Comparison of ENCODE assay signal across 18 cellular contexts in the genomic region with DNA sequence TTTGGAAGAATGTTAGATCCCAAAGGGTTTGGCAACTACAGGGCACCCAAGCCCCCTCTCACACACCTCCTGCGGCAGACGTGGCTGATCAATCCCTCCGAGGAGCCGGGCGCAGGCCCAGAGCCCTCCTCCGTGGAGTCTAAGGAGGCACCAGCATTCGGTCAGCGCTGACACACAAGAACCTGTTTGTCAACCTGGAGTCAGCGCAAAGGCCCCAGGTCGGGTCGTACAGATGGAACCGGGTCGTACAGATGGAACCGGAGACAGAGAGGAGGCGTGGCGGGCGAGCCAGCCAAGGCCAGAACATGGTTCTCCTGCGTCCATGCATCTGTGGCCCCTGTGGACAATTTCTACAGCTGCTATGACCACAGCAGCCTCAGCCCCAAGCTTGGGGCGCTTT.
A peak's percentile ranks its signal among the peaks of the same experiment; 100 is the strongest.
DNase-seq lines count a peak whose midpoint lies in the region; ATAC-seq and TF ChIP-seq lines count a peak whose summit lies in the region.
"Had no signal": no experiment of that assay in that cellular context is flagged by ENCODE, and none has a peak within 500 bp of the region (broad histone marks: within the 10 kb centered on the region; RNA-seq: fewer than 3 reads in every experiment).

No MANE protein-coding gene starts in this region.

- DNase-seq in WTC11 (ENCODE audit: low spot score), result no peak
- no peak for DNase-seq in esophagus muscularis mucosa (ENCODE audit: extremely low spot score)
- peak; percentile 96 to 97 for DNase-seq in trophoblast cell
- DNase-seq in tibial nerve (ENCODE audit: low spot score in 2 of 2), result no peak
- no peak for DNase-seq in NCI-H128 (lab: John Stamatoyannopoulos, UW; ENCODE audit: unreplicated experiment)
- no peak for DNase-seq in GM23248
- DNase-seq: activated CD4-positive, alpha-beta T cell treated with anti-CD3 and anti-CD28 coated beads for 36 hours; HFFc6; immature natural killer cell; NCI-H1436; NCI-H226; SHP77; stimulated activated CD4-positive, alpha-beta T cell treated with anti-CD3 and anti-CD28 coated beads, Interleukin-4, amount 100 ng/mL, for 4 hours had no signal

- peak overlapping the region; percentile 88 for H3K18ac ChIP-seq in trophoblast cell (ENCODE audit: low read length)

- H3K36me3 ChIP-seq in esophagus muscularis mucosa (peaks cover 0 to 8% (median 3%) of the 10 kb centered on the region in 4 donors), trophoblast cell (ENCODE audit: control insufficient read depth in 1 of 2, insufficient read depth in 2 of 2, low read length in 2 of 2) (peaks cover 36 to 42% of the 10 kb centered on the region in 2 experiments), tibial nerve (peaks cover 0 to 13% (median 0%) of the 10 kb centered on the region in 3 donors), GM23248 (ENCODE audit: low read depth) (no peaks in the 10 kb centered on the region)
- H3K36me3 ChIP-seq: cardiac muscle cell had no signal

- H2AFZ ChIP-seq in trophoblast cell (ENCODE audit: insufficient read depth, low read length, poor library complexity), result no peak overlapping the region
- H2AFZ ChIP-seq in GM23248, result no peak overlapping the region

- H3K27ac Mint-ChIP-seq in WTC11, result peak overlapping the region; percentile 74
- H3K27ac Mint-ChIP-seq: activated CD4-positive, alpha-beta T cell treated with anti-CD3 and anti-CD28 coated beads for 36 hours; activated naive CD4-positive, alpha-beta T cell treated with anti-CD3 and anti-CD28 coated beads, Interleukin-2, amount 50 U/mL, for 24 hours; HFFc6; immature natural killer cell; progenitor cell of endocrine pancreas; T-helper 2 cell treated with Interferon-gamma antibody and Interleukin-4, amounts not matched to agents 5 μg/mL and 100 μg/mL, for 36 hours had no signal

- peak overlapping the region; percentile 83 for H3K14ac ChIP-seq in trophoblast cell (ENCODE audit: low read length)

- TF ChIP-seq CTCF in WTC11 (IDR thresholded peaks at IDR 0.05), result no peak
- TF ChIP-seq CTCF in esophagus muscularis mucosa (IDR thresholded peaks at IDR 0.05), result no peak
- TF ChIP-seq CTCF in tibial nerve (IDR thresholded peaks at IDR 0.05), result no peak

- peak overlapping the region; percentile 60 for H4K8ac ChIP-seq in trophoblast cell (ENCODE audit: low read depth, low read length)

- H3K4me1 Mint-ChIP-seq in WTC11, result peaks cover 12% of the 10 kb centered on the region
- H3K4me1 Mint-ChIP-seq: activated CD4-positive, alpha-beta T cell treated with anti-CD3 and anti-CD28 coated beads for 36 hours had no signal

- in situ Hi-C loops in GM23248 (cut with MboI), result no loop called here

- H3K79me1 ChIP-seq in trophoblast cell (ENCODE audit: low read length), result peaks cover 45% of the 10 kb centered on the region

- no peaks in the 10 kb centered on the region for H3K9me2 ChIP-seq in GM23248 (ENCODE audit: insufficient read depth)

- TF ChIP-seq EP300 in esophagus muscularis mucosa (IDR thresholded peaks at IDR 0.05), result no peak
- no peak for TF ChIP-seq EP300 in tibial nerve (IDR thresholded peaks at IDR 0.05)

- peak overlapping the region; percentile 28 for H3K4me2 ChIP-seq in trophoblast cell (ENCODE audit: low read length)
- H3K4me2 ChIP-seq in GM23248 (ENCODE audit: unreplicated experiment), result no peak overlapping the region

- peaks cover 22% of the 10 kb centered on the region for H3K36me3 Mint-ChIP-seq in WTC11

- H3K4me1 ChIP-seq in esophagus muscularis mucosa (peaks cover 8 to 23% (median 17%) of the 10 kb centered on the region in 4 donors), trophoblast cell (ENCODE audit: control insufficient read depth in 1 of 2, insufficient read depth in 2 of 2, low read length in 2 of 2) (peaks cover 29 to 40% of the 10 kb centered on the region in 2 experiments), tibial nerve (peaks cover 0 to 37% (median 12%) of the 10 kb centered on the region in 4 donors), GM23248 (ENCODE audit: insufficient read depth) (no peaks in the 10 kb centered on the region)

- H3K4ac ChIP-seq in trophoblast cell (ENCODE audit: low read depth, low read length), result peak overlapping the region; percentile 85

- no peak for ATAC-seq in WTC11
- ATAC-seq in HG03039 (IDR thresholded peaks at IDR 0.05; ENCODE audit: unreplicated experiment), result no peak
- ATAC-seq: activated CD4-positive, alpha-beta T cell treated with anti-CD3 and anti-CD28 coated beads for 36 hours had no signal

- peak overlapping the region; percentile 79 for H2BK5ac ChIP-seq in trophoblast cell (ENCODE audit: low read depth, low read length, poor library complexity)

- no peaks in the 10 kb centered on the region for H3K27me3 ChIP-seq in esophagus muscularis mucosa
- no peaks in the 10 kb centered on the region for H3K27me3 ChIP-seq in trophoblast cell (ENCODE audit: insufficient read depth, low read length)
- H3K27me3 ChIP-seq in tibial nerve, result no peaks in the 10 kb centered on the region
- no peaks in the 10 kb centered on the region for H3K27me3 ChIP-seq in GM23248 (replicated peaks; ENCODE audit: insufficient read depth)
- H3K27me3 ChIP-seq: cardiac muscle cell had no signal

- H3K9ac ChIP-seq in trophoblast cell (ENCODE audit: low read length), result no peak overlapping the region
- H3K9ac ChIP-seq in GM23248, result no peak overlapping the region

- H3K4me3 Mint-ChIP-seq in WTC11, result no peak overlapping the region
- H3K4me3 Mint-ChIP-seq: activated CD4-positive, alpha-beta T cell treated with anti-CD3 and anti-CD28 coated beads for 36 hours; activated naive CD4-positive, alpha-beta T cell treated with anti-CD3 and anti-CD28 coated beads, Interleukin-2, amount 50 U/mL, for 24 hours; HFFc6 had no signal

- peak overlapping the region; percentile 89 for H2BK12ac ChIP-seq in trophoblast cell (ENCODE audit: low read length)

- POLR2A ChIA-PET in WTC11 (lab: Charles Lee), result no interaction called here

- intact Hi-C loops in esophagus muscularis mucosa (cut with DNase I), result no loop called here

- H4K91ac ChIP-seq in trophoblast cell (ENCODE audit: low read depth, low read length), result peak overlapping the region; percentile 93

- 77% methylated on average over 14 of the region's 19 CpGs for WGBS in esophagus muscularis mucosa
- WGBS in trophoblast cell (ENCODE audit: extremely low coverage, insufficient coverage, insufficient read length), result no CpG with 5 or more reads among the region's 19 CpGs
- WGBS in tibial nerve, 2 donors, result 76 to 77% methylated on average over 18 to 19 of the region's 19 CpGs
- 92% methylated on average over 19 of the region's 19 CpGs for WGBS in GM23248 (ENCODE audit: low coverage in 1 of 2, low lambda C conversion rate in 2 of 2, missing lambda C conversion rate in 2 of 2), 2 experiments

- peaks cover 35% of the 10 kb centered on the region for H3K79me2 ChIP-seq in trophoblast cell (ENCODE audit: control insufficient read depth, insufficient read depth, low read length, poor library complexity)
- peaks cover 22% of the 10 kb centered on the region; the same call in 1 of the 2 replicates for H3K79me2 ChIP-seq in GM23248 (ENCODE audit: insufficient read depth)

- H3K9me3 ChIP-seq in esophagus muscularis mucosa (peaks cover 0 to 14% (median 4%) of the 10 kb centered on the region in 4 donors), trophoblast cell (ENCODE audit: insufficient read depth, low read depth, low read length) (peaks cover 3% of the 10 kb centered on the region), tibial nerve (peaks cover 0 to 8% (median 0%) of the 10 kb centered on the region in 4 donors), GM23248 (ENCODE audit: low read depth) (no peaks in the 10 kb centered on the region)

- H3F3A ChIP-seq in GM23248 (ENCODE audit: insufficient read depth), result no peaks in the 10 kb centered on the region

- TF ChIP-seq POLR2A in esophagus muscularis mucosa (IDR thresholded peaks at IDR 0.05; ENCODE audit: low read depth), result no peak
- TF ChIP-seq POLR2A in tibial nerve (IDR thresholded peaks at IDR 0.05), result no peak

- peak overlapping the region; percentile 95 for H2AK5ac ChIP-seq in trophoblast cell (ENCODE audit: low read length)

- H3K9me3 Mint-ChIP-seq in WTC11, result peaks cover 19% of the 10 kb centered on the region
- H3K9me3 Mint-ChIP-seq: HFFc6 had no signal

- H4K12ac ChIP-seq in trophoblast cell (ENCODE audit: low read depth, low read length), result peak overlapping the region; percentile 3

- peak overlapping the region; percentile 86 for H2BK120ac ChIP-seq in trophoblast cell (ENCODE audit: insufficient read depth, low read length, poor library complexity)

- no peaks in the 10 kb centered on the region for H3K27me3 Mint-ChIP-seq in WTC11 (ENCODE audit: low read depth)
- H3K27me3 Mint-ChIP-seq: activated CD4-positive, alpha-beta T cell treated with anti-CD3 and anti-CD28 coated beads for 36 hours; activated naive CD4-positive, alpha-beta T cell treated with anti-CD3 and anti-CD28 coated beads, Interleukin-2, amount 50 U/mL, for 24 hours; progenitor cell of endocrine pancreas had no signal

- peak overlapping the region in 3 of 4 donors; percentile 40 to 62 (median 54) for H3K27ac ChIP-seq in esophagus muscularis mucosa (replicated peaks in 1 of 4)
- peak overlapping the region; percentile 91 for H3K27ac ChIP-seq in trophoblast cell (ENCODE audit: low read depth, low read length)
- peak overlapping the region in 3 of 4 donors; percentile 62 to 80 (median 72) for H3K27ac ChIP-seq in tibial nerve
- H3K27ac ChIP-seq in GM23248, result no peak overlapping the region
- H3K27ac ChIP-seq: cardiac muscle cell had no signal

- H3K4me3 ChIP-seq in esophagus muscularis mucosa (peak overlapping the region; percentile 9 to 30 (median 14)), trophoblast cell (ENCODE audit: low read depth, low read length) (no peak overlapping the region), tibial nerve (peak overlapping the region in 3 of 4 donors; percentile 11 to 36 (median 22)), GM23248 (no peak overlapping the region)
- H3K4me3 ChIP-seq: cardiac muscle cell had no signal

- no peaks in the 10 kb centered on the region; the same call in 1 of the 2 replicates for H4K20me1 ChIP-seq in GM23248 (ENCODE audit: insufficient read depth)

- CTCF ChIA-PET in WTC11 (lab: Charles Lee), result interaction anchor here (0.8 to 2.1 kb wide), 4 partner anchors 13 to 162 kb away, joined by 3 to 14 read pairs (median 5); partner anchors contain the start of gene BRD3OS

- H3K23ac ChIP-seq in trophoblast cell (ENCODE audit: low read length), result no peak overlapping the region

TF ChIP-seq in WTC11, 78 proteins besides CTCF, POLR2A, EP300 and RAD21 (continues in another document):
- TF ChIP-seq, protein P1, sequence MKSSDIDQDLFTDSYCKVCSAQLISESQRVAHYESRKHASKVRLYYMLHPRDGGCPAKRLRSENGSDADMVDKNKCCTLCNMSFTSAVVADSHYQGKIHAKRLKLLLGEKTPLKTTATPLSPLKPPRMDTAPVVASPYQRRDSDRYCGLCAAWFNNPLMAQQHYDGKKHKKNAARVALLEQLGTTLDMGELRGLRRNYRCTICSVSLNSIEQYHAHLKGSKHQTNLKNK (CRISPR knock-in tag; IDR thresholded peaks at IDR 0.05), result no peak
- TF ChIP-seq ELF4 (CRISPR knock-in tag; IDR thresholded peaks at IDR 0.05; ENCODE audit: low read depth), result no peak

Comparison
In these comparisons a context has a peak if more than half of its experiments do, and no peak if none do; other contexts are left out.
1. DNase-seq: peak in trophoblast cell (2 of 2); none in WTC11 (single experiment), esophagus muscularis mucosa (single experiment), tibial nerve (0 of 2), NCI-H128 (single experiment) and GM23248 (single experiment).
2. H3K4me3 ChIP-seq: peak in esophagus muscularis mucosa (4 of 4) and tibial nerve (3 of 4); none in trophoblast cell (single experiment) and GM23248 (single experiment).